Comparison of ENCODE assay signal across 1 cellular context in genomic region chr2:65436169-65436824, GRCh38.
A peak's percentile ranks its signal among the peaks of the same experiment; 100 is the strongest.
TF ChIP-seq lines count a peak whose summit lies in the region.

No MANE protein-coding gene starts in this region.

TF ChIP-seq in HepG2, 621 proteins besides CTCF, POLR2A, EP300 and RAD21 (continued from another document and continues in another):
- TF ChIP-seq E2F1 (CRISPR knock-in tag; IDR thresholded peaks at IDR 0.05) (peak; percentile 75; the same call in 1 of the 2 replicates), HNF1B (CRISPR knock-in tag; IDR thresholded peaks at IDR 0.05) (no peak; the same call in 1 of the 2 replicates), SIX1 (CRISPR knock-in tag; IDR thresholded peaks at IDR 0.05; ENCODE audit: borderline replicate concordance) (peak; percentile 50; the same call in 1 of the 2 replicates), ZNF619 (CRISPR knock-in tag; IDR thresholded peaks at IDR 0.05) (no peak; the same call in 1 of the 2 replicates), RERE (CRISPR knock-in tag; IDR thresholded peaks at IDR 0.05; ENCODE audit: low read depth) (peak; percentile 82; the same call in 1 of the 2 replicates), ZHX2 (IDR thresholded peaks at IDR 0.05; ENCODE audit: low read depth) (peak; percentile 44), ZHX2 (CRISPR knock-in tag; IDR thresholded peaks at IDR 0.05; ENCODE audit: borderline replicate concordance) (peak; percentile 75; the same call in 1 of the 2 replicates), FOXK1 (CRISPR knock-in tag; IDR thresholded peaks at IDR 0.05; ENCODE audit: borderline replicate concordance, low read depth) (peak; percentile 88; the same call in 1 of the 2 replicates), TGIF2 (CRISPR knock-in tag; IDR thresholded peaks at IDR 0.05) (peak; percentile 31; the same call in 1 of the 2 replicates), SKIL (CRISPR knock-in tag; IDR thresholded peaks at IDR 0.05; ENCODE audit: borderline replicate concordance) (peak; percentile 85), SRF (IDR thresholded peaks at IDR 0.05; ENCODE audit: low read depth, low read length) (no peak), ZNF251 (CRISPR knock-in tag; IDR thresholded peaks at IDR 0.05) (no peak), ZMYM4 (CRISPR knock-in tag; IDR thresholded peaks at IDR 0.05) (peak; percentile 91), ZNF232 (CRISPR knock-in tag; IDR thresholded peaks at IDR 0.05; ENCODE audit: borderline replicate concordance) (0 out of 2 replicates have a peak, but pooled peaks have one; percentile 85), ETV6 (CRISPR knock-in tag; conservative IDR thresholded peaks at IDR 0.05) (peak; percentile 94), GFI1 (CRISPR knock-in tag; IDR thresholded peaks at IDR 0.05; ENCODE audit: borderline replicate concordance) (peak; percentile 76), AHDC1 (CRISPR knock-in tag; IDR thresholded peaks at IDR 0.05; ENCODE audit: borderline replicate concordance) (peak; percentile 38; the same call in 1 of the 2 replicates), MTERF4 (CRISPR knock-in tag; IDR thresholded peaks at IDR 0.05) (peak; percentile 94), ZNF570 (CRISPR knock-in tag; IDR thresholded peaks at IDR 0.05; ENCODE audit: borderline replicate concordance) (no peak), ZNF841 (CRISPR knock-in tag; IDR thresholded peaks at IDR 0.05; ENCODE audit: borderline replicate concordance) (peak; percentile 32; the same call in 1 of the 2 replicates), HCFC1 (IDR thresholded peaks at IDR 0.05; ENCODE audit: low read depth, low read length) (peak; percentile 5; the same call in 1 of the 2 replicates)
